19 cellular contexts compared by ENCODE assay signal in genomic region chr14:68609012-68609411, GRCh38.
"Had no signal": no experiment of that assay in that cellular context is flagged by ENCODE, and none has a peak within 500 bp of the region (broad histone marks: within the 10 kb centered on the region; RNA-seq: fewer than 3 reads in every experiment).

No MANE protein-coding gene starts in this region.

- ATAC-seq: effector memory CD8-positive, alpha-beta T cell had no signal

- H3K27me3 Mint-ChIP-seq: activated naive CD8-positive, alpha-beta T cell; effector memory CD8-positive, alpha-beta T cell; type B pancreatic cell had no signal

- H3K4me3 ChIP-seq: lung had no signal

- H3K4me3 Mint-ChIP-seq: activated naive CD8-positive, alpha-beta T cell; effector memory CD8-positive, alpha-beta T cell; mesothelial cell of epicardium; nephron; type B pancreatic cell had no signal

- H3K27ac Mint-ChIP-seq: activated naive CD8-positive, alpha-beta T cell; effector memory CD8-positive, alpha-beta T cell; mesothelial cell of epicardium; nephron; type B pancreatic cell had no signal

- H3K9me3 Mint-ChIP-seq: effector memory CD8-positive, alpha-beta T cell had no signal

- DNase-seq: activated CD4-positive, alpha-beta T cell treated with anti-CD3 and anti-CD28 coated beads, Interleukin-2, amount 50 U/mL, for 4 hours; activated gamma-delta T cell; amniotic stem cell; dermis blood vessel endothelial cell; effector memory CD8-positive, alpha-beta T cell; foreskin fibroblast; left cardiac atrium; occipital lobe; posterior cingulate gyrus; retina; stimulated activated CD4-positive, alpha-beta T cell treated with anti-CD3 and anti-CD28 coated beads, Interleukin-12 subunit alpha, Interleukin-12 subunit beta, amount 100 ng/mL, for 4 hours; stimulated activated CD4-positive, alpha-beta T cell treated with anti-CD3 and anti-CD28 coated beads, Interleukin-1b, Interleukin-23, amount 100 ng/mL, for 48 hours; stimulated activated CD8-positive, alpha-beta memory T cell treated with anti-CD3 and anti-CD28 coated beads, Interleukin-4, amount 100 ng/mL, for 48 hours; stimulated activated naive CD4-positive, alpha-beta T cell treated with Interleukin-2 at 50 U/mL for 16 hours had no signal
